Comparison of ENCODE assay signal across 20 cellular contexts in genomic region chrX:76248901-76249300, GRCh38.
DNase-seq lines count a peak whose midpoint lies in the region; ATAC-seq, FAIRE-seq and TF ChIP-seq lines count a peak whose summit lies in the region.
"Had no signal": no experiment of that assay in that cellular context is flagged by ENCODE, and none has a peak within 500 bp of the region (broad histone marks: within the 10 kb centered on the region; RNA-seq: fewer than 3 reads in every experiment).

No MANE protein-coding gene starts in this region.

- CTCF ChIA-PET in A549 (lab: Yijun Ruan, JAX), result no interaction called here

- in situ Hi-C loops in GM23248 (cut with MboI), result no loop called here

- H3K4me2 ChIP-seq in A549 (no peak overlapping the region), GM23248 (ENCODE audit: unreplicated experiment) (no peak overlapping the region)
- H3K4me2 ChIP-seq: BLaER1 treated with 17β-estradiol and CSF1 and Interleukin-3, amounts not matched to agents 10 nM and 100 nM had no signal

- 0% methylated on average over 2 of the region's 2 CpGs for WGBS in A549 (ENCODE audit: missing lambda C conversion rate)
- WGBS in GM23248 (ENCODE audit: low coverage in 1 of 2, low lambda C conversion rate in 2 of 2, missing lambda C conversion rate in 2 of 2), 2 experiments, result 0 to 6% methylated on average over 2 of the region's 2 CpGs

- no peaks in the 10 kb centered on the region for H4K20me1 ChIP-seq in GM23248 (ENCODE audit: insufficient read depth)
- H4K20me1 ChIP-seq: BLaER1 treated with 17β-estradiol and CSF1 and Interleukin-3, amounts not matched to agents 10 nM and 100 nM had no signal

- H3K9me3 ChIP-seq in A549, result no peaks in the 10 kb centered on the region
- no peaks in the 10 kb centered on the region for H3K9me3 ChIP-seq in GM23248 (ENCODE audit: low read depth)
- H3K9me3 ChIP-seq: BLaER1 treated with 17β-estradiol and CSF1 and Interleukin-3, amounts not matched to agents 10 nM and 100 nM; Caco-2 had no signal

- TF ChIP-seq POLR2A in A549 (IDR thresholded peaks at IDR 0.05; ENCODE audit: low read length), result no peak

- no peaks in the 10 kb centered on the region for H3F3A ChIP-seq in GM23248 (ENCODE audit: insufficient read depth)

- TF ChIP-seq CTCF in A549 (IDR thresholded peaks at IDR 0.05) (no peak), choroid plexus epithelial cell (conservative IDR thresholded peaks at IDR 0.05; ENCODE audit: low read depth, low read length) (no peak)

- no peaks in the 10 kb centered on the region for H3K9me2 ChIP-seq in GM23248 (ENCODE audit: insufficient read depth)

- H3K4me1 ChIP-seq in A549, result no peaks in the 10 kb centered on the region
- H3K4me1 ChIP-seq in GM23248 (ENCODE audit: insufficient read depth), result no peaks in the 10 kb centered on the region
- H3K4me1 ChIP-seq: BLaER1 treated with 17β-estradiol and CSF1 and Interleukin-3, amounts not matched to agents 10 nM and 100 nM; Caco-2 had no signal

- no peak for DNase-seq in A549 (ENCODE audit: low read depth in 1 of 2, low spot score in 1 of 2)
- DNase-seq in GM23248, result peak; percentile 1
- peak; percentile 1 for DNase-seq in choroid plexus epithelial cell (ENCODE audit: low read depth)
- no peak for DNase-seq in NCI-H1105 treated with DMSO at 0.1 percent for 48 hours (lab: John Stamatoyannopoulos, UW)
- DNase-seq in middle frontal gyrus (ENCODE audit: extremely low spot score, low spot score), result no peak
- DNase-seq in iPS-NIHi11 (ENCODE audit: low spot score), result no peak
- DNase-seq: 8988T; AML-193; Caco-2; Calu3; CD4-positive, alpha-beta T cell; CD8-positive, alpha-beta T cell; DMS79 treated with DMSO at 0.1 percent for 48 hours; GF-D8 had no signal

- no peaks in the 10 kb centered on the region for H3K79me2 ChIP-seq in GM23248 (ENCODE audit: insufficient read depth)

- POLR2A ChIA-PET in A549 (lab: Yijun Ruan, JAX), result no interaction called here

- TF ChIP-seq EP300 in A549 (IDR thresholded peaks at IDR 0.05) (no peak), Ishikawa (IDR thresholded peaks at IDR 0.05; ENCODE audit: borderline replicate concordance) (no peak)

- TF ChIP-seq RAD21 in A549 (conservative IDR thresholded peaks at IDR 0.05 in 1 of 2, IDR thresholded peaks at IDR 0.05 in 1 of 2) (no peak), Ishikawa (IDR thresholded peaks at IDR 0.05; ENCODE audit: low read depth) (no peak)

- no peak overlapping the region for H3K4me3 ChIP-seq in A549
- no peak overlapping the region for H3K4me3 ChIP-seq in GM23248
- H3K4me3 ChIP-seq in choroid plexus epithelial cell (ENCODE audit: low read depth, low read length), result no peak overlapping the region
- H3K4me3 ChIP-seq: BLaER1 treated with 17β-estradiol and CSF1 and Interleukin-3, amounts not matched to agents 10 nM and 100 nM had no signal

- H3K9ac ChIP-seq in GM23248, result no peak overlapping the region
- H3K9ac ChIP-seq: BLaER1 treated with 17β-estradiol and CSF1 and Interleukin-3, amounts not matched to agents 10 nM and 100 nM had no signal

- no peak for ATAC-seq in A549
- ATAC-seq: CD8-positive, alpha-beta T cell had no signal

- H3K27ac ChIP-seq in A549, result no peak overlapping the region
- H3K27ac ChIP-seq in GM23248, result no peak overlapping the region
- H3K27ac ChIP-seq: BLaER1 treated with 17β-estradiol and CSF1 and Interleukin-3, amounts not matched to agents 10 nM and 100 nM; C4-2B had no signal

- no peak overlapping the region for H2AFZ ChIP-seq in GM23248

- no peaks in the 10 kb centered on the region for H3K27me3 ChIP-seq in GM23248 (replicated peaks; ENCODE audit: insufficient read depth)

- no peaks in the 10 kb centered on the region for H3K36me3 ChIP-seq in GM23248 (ENCODE audit: low read depth)
- H3K36me3 ChIP-seq: BLaER1 treated with 17β-estradiol and CSF1 and Interleukin-3, amounts not matched to agents 10 nM and 100 nM had no signal

- peak; percentile 28 for FAIRE-seq in A549 (lab: Jason Lieb, UNC)
- FAIRE-seq: D721Med, GM12891, GM19239 had no signal

TF ChIP-seq in A549, 52 proteins besides CTCF, POLR2A, EP300 and RAD21:
- TF ChIP-seq NFE2L2 (conservative IDR thresholded peaks at IDR 0.05; ENCODE audit: low read length), result no peak
- peak; percentile 79; the same call in 1 of the 2 replicates for TF ChIP-seq REST (IDR thresholded peaks at IDR 0.05)

TF ChIP-seq in Ishikawa, 13 proteins besides CTCF, POLR2A, EP300 and RAD21:
- TF ChIP-seq NFIC (IDR thresholded peaks at IDR 0.05) (no peak), YY1 (IDR thresholded peaks at IDR 0.05; ENCODE audit: low read depth) (no peak), FOXM1 (IDR thresholded peaks at IDR 0.05; ENCODE audit: borderline replicate concordance, low read depth) (no peak), REST (IDR thresholded peaks at IDR 0.05; ENCODE audit: low read depth) (peak; percentile 67), ZBTB7A (IDR thresholded peaks at IDR 0.05; ENCODE audit: low read depth) (no peak), TEAD4 (IDR thresholded peaks at IDR 0.05) (no peak)
TF ChIP-seq in Ishikawa: peak in this region for 1.

Comparison
In these comparisons a context has a peak if more than half of its experiments do, and no peak if none do; other contexts are left out.
1. DNase-seq: peak in GM23248 (single experiment) and choroid plexus epithelial cell (single experiment); none in A549 (0 of 2), NCI-H1105 treated with DMSO at 0.1 percent for 48 hours (single experiment), middle frontal gyrus (single experiment) and iPS-NIHi11 (single experiment).